Comparison of ENCODE assay signal across 1 cellular context in the genomic region with DNA sequence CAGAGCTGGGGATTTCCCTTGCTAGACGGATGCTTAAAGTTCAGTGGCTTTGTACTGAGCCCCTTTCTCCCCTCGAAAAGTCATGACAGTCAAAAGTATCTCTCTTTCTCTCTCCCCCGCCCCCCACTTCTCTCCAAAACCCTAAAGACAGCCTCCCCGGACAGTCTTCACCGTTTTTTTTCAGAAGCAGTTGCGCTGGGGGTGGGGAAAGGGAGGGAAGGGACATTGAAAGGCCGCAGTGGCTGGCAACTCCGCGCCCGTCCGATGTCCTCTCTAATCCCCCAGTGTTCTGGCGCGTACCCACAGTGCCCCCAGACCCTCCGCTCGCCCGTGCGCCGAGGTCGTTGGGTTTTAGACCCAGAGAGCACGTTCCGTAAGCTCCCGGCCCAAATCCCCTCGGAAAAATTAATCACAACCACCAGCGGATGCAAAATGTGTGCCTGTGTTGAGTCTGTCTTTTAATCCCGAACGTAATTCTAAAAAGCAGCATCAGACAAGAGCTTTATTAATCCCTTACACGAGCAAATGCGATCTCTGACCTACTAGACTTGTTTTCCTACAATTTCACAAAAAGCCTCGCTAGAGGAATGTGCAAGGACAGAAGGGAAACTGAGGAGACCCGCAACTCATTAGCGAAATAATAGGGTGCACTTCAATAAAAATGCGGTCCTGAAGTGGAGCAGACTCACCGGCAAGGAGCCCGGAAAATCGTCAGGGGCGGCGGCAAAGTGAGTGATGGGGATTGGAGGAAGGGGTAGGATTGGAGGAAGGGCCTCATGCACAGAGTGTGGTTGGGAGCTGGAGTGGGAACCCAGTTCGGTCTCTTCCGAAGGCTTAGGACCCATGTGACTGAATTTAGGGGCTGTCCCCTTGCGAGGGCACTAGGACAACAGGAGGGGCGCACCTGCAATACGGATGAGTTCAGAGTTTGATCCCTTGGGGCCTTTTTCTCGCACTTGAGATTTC.
A peak's percentile ranks its signal among the peaks of the same experiment; 100 is the strongest.
TF ChIP-seq lines count a peak whose summit lies in the region.

No MANE protein-coding gene starts in this region.

TF ChIP-seq in GM12878, 131 proteins besides CTCF, POLR2A, EP300 and RAD21:
- no peak for TF ChIP-seq MXI1 (IDR thresholded peaks at IDR 0.05; ENCODE audit: low read depth, low read length)
- no peak for TF ChIP-seq IKZF1 (conservative IDR thresholded peaks at IDR 0.05)
- no peak for TF ChIP-seq TCF12 (IDR thresholded peaks at IDR 0.05; ENCODE audit: low read depth, low read length)
- 0 out of 2 replicates have a peak, but pooled peaks have one; percentile 83 for TF ChIP-seq EZH2 (IDR thresholded peaks at IDR 0.05; ENCODE audit: borderline replicate concordance, control insufficient read depth, low read depth, low read length)
- TF ChIP-seq, protein P1, sequence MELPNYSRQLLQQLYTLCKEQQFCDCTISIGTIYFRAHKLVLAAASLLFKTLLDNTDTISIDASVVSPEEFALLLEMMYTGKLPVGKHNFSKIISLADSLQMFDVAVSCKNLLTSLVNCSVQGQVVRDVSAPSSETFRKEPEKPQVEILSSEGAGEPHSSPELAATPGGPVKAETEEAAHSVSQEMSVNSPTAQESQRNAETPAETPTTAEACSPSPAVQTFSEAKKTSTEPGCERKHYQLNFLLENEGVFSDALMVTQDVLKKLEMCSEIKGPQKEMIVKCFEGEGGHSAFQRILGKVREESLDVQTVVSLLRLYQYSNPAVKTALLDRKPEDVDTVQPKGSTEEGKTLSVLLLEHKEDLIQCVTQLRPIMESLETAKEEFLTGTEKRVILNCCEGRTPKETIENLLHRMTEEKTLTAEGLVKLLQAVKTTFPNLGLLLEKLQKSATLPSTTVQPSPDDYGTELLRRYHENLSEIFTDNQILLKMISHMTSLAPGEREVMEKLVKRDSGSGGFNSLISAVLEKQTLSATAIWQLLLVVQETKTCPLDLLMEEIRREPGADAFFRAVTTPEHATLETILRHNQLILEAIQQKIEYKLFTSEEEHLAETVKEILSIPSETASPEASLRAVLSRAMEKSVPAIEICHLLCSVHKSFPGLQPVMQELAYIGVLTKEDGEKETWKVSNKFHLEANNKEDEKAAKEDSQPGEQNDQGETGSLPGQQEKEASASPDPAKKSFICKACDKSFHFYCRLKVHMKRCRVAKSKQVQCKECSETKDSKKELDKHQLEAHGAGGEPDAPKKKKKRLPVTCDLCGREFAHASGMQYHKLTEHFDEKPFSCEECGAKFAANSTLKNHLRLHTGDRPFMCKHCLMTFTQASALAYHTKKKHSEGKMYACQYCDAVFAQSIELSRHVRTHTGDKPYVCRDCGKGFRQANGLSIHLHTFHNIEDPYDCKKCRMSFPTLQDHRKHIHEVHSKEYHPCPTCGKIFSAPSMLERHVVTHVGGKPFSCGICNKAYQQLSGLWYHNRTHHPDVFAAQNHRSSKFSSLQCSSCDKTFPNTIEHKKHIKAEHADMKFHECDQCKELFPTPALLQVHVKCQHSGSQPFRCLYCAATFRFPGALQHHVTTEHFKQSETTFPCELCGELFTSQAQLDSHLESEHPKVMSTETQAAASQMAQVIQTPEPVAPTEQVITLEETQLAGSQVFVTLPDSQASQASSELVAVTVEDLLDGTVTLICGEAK (IDR thresholded peaks at IDR 0.05; ENCODE audit: borderline replicate concordance): peak; percentile 68
- TF ChIP-seq, protein P2, sequence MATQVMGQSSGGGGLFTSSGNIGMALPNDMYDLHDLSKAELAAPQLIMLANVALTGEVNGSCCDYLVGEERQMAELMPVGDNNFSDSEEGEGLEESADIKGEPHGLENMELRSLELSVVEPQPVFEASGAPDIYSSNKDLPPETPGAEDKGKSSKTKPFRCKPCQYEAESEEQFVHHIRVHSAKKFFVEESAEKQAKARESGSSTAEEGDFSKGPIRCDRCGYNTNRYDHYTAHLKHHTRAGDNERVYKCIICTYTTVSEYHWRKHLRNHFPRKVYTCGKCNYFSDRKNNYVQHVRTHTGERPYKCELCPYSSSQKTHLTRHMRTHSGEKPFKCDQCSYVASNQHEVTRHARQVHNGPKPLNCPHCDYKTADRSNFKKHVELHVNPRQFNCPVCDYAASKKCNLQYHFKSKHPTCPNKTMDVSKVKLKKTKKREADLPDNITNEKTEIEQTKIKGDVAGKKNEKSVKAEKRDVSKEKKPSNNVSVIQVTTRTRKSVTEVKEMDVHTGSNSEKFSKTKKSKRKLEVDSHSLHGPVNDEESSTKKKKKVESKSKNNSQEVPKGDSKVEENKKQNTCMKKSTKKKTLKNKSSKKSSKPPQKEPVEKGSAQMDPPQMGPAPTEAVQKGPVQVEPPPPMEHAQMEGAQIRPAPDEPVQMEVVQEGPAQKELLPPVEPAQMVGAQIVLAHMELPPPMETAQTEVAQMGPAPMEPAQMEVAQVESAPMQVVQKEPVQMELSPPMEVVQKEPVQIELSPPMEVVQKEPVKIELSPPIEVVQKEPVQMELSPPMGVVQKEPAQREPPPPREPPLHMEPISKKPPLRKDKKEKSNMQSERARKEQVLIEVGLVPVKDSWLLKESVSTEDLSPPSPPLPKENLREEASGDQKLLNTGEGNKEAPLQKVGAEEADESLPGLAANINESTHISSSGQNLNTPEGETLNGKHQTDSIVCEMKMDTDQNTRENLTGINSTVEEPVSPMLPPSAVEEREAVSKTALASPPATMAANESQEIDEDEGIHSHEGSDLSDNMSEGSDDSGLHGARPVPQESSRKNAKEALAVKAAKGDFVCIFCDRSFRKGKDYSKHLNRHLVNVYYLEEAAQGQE (IDR thresholded peaks at IDR 0.05; ENCODE audit: low read depth, low read length): no peak
- TF ChIP-seq SMARCA5 (IDR thresholded peaks at IDR 0.05): no peak
- no peak for TF ChIP-seq ZSCAN29 (IDR thresholded peaks at IDR 0.05)
- no peak for TF ChIP-seq RAD51 (IDR thresholded peaks at IDR 0.05)
- TF ChIP-seq RBBP5 (conservative IDR thresholded peaks at IDR 0.05): no peak
- no peak for TF ChIP-seq NFIC (IDR thresholded peaks at IDR 0.05; ENCODE audit: low read depth, low read length)
- no peak for TF ChIP-seq ESRRA (IDR thresholded peaks at IDR 0.05; ENCODE audit: low read length)
- TF ChIP-seq, protein P3, sequence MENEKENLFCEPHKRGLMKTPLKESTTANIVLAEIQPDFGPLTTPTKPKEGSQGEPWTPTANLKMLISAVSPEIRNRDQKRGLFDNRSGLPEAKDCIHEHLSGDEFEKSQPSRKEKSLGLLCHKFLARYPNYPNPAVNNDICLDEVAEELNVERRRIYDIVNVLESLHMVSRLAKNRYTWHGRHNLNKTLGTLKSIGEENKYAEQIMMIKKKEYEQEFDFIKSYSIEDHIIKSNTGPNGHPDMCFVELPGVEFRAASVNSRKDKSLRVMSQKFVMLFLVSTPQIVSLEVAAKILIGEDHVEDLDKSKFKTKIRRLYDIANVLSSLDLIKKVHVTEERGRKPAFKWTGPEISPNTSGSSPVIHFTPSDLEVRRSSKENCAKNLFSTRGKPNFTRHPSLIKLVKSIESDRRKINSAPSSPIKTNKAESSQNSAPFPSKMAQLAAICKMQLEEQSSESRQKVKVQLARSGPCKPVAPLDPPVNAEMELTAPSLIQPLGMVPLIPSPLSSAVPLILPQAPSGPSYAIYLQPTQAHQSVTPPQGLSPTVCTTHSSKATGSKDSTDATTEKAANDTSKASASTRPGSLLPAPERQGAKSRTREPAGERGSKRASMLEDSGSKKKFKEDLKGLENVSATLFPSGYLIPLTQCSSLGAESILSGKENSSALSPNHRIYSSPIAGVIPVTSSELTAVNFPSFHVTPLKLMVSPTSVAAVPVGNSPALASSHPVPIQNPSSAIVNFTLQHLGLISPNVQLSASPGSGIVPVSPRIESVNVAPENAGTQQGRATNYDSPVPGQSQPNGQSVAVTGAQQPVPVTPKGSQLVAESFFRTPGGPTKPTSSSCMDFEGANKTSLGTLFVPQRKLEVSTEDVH (IDR thresholded peaks at IDR 0.05; ENCODE audit: low read depth, partially characterized antibody): no peak
